20 cellular contexts compared by ENCODE assay signal in the genomic region with DNA sequence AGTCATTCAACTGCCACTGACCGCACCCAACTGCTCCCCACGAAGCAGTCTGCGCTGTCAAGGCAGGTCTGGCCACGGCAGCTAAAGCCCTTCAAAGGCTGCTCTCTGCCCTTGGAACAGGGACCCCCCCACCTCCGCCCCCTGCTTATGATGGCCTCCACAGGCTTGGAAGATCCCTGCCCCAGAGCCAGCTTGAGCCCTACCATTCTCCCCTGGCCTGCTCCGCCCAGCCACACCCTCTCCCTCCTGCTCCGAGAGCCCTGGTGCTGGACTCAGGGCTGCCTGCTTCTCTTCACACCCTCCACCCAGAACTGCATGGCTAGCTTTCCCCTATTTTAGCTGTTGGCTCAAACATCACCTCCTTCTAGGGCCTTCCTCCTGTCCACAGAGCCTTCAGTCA. TPM values are rescaled to one million over a fixed set of nuclear protein-coding genes. Genes with fewer than 3 reads are reported as not detected.
DNase-seq lines count a peak whose midpoint lies in the region; ATAC-seq, FAIRE-seq and TF ChIP-seq lines count a peak whose summit lies in the region.
"Had no signal": no experiment of that assay in that cellular context is flagged by ENCODE, and none has a peak within 500 bp of the region (broad histone marks: within the 10 kb centered on the region; RNA-seq: fewer than 3 reads in every experiment).

No MANE protein-coding gene starts in this region.

- H2BK12ac ChIP-seq in neuronal stem cell (ENCODE audit: low read length) = no peak overlapping the region

- no peak overlapping the region for H3K4me2 ChIP-seq in neuronal stem cell (ENCODE audit: insufficient read depth, low read length, poor library complexity, severe bottlenecking)
- H3K4me2 ChIP-seq: PC-9 had no signal

- no peak overlapping the region for H2BK15ac ChIP-seq in neuronal stem cell (ENCODE audit: low read length)

- H3K9ac ChIP-seq in neuronal stem cell (ENCODE audit: low read depth, low read length, poor library complexity) = no peak overlapping the region
- H3K9ac ChIP-seq in kidney (ENCODE audit: low read length in 2 of 2) = no peak overlapping the region

- H3K27ac ChIP-seq in esophagus (ENCODE audit: low read depth in 2 of 2, low read length in 1 of 2) (peak overlapping the region; percentile 78 to 91), neuronal stem cell (replicated peaks; ENCODE audit: low read length) (no peak overlapping the region), kidney (ENCODE audit: low read depth in 2 of 2, low read length in 2 of 2) (no peak overlapping the region)
- H3K27ac ChIP-seq: PC-9, SJCRH30 had no signal

- H3K23ac ChIP-seq in neuronal stem cell (ENCODE audit: low read depth, low read length, poor library complexity) = peak overlapping the region; percentile 38

- no peak for ATAC-seq in activated T-helper 17 cell treated with anti-CD3 and anti-CD28 coated beads, Interleukin-2, amount 50 U/mL, for 72 hours (replicated peaks)
- ATAC-seq: GM12878 had no signal

- H4K91ac ChIP-seq in neuronal stem cell (ENCODE audit: low read depth, low read length, poor library complexity) = no peak overlapping the region

- H3K4me3 ChIP-seq in H7 (ENCODE audit: insufficient read depth, low read depth, low read length) = no peak overlapping the region
- peak overlapping the region in 1 of 2 donors; percentile 10 for H3K4me3 ChIP-seq in esophagus (ENCODE audit: low read depth in 1 of 2, low read length in 2 of 2)
- no peak overlapping the region for H3K4me3 ChIP-seq in neuronal stem cell (ENCODE audit: low read length in 2 of 2)
- H3K4me3 ChIP-seq in kidney (ENCODE audit: low read length in 2 of 2) = no peak overlapping the region
- H3K4me3 ChIP-seq: GM12878, PC-9, SJCRH30 had no signal

- no peaks in the 10 kb centered on the region for H3K36me3 ChIP-seq in H7 (replicated peaks; ENCODE audit: control insufficient read depth, insufficient read depth, low read length)
- H3K36me3 ChIP-seq in esophagus (ENCODE audit: control insufficient read depth in 2 of 2, insufficient read depth in 2 of 2, low read length in 1 of 2) = peaks cover 6 to 12% of the 10 kb centered on the region in 2 donors
- peaks cover 6 to 7% of the 10 kb centered on the region in 2 donors for H3K36me3 ChIP-seq in neuronal stem cell (replicated peaks in 1 of 2; ENCODE audit: control insufficient read depth in 2 of 2, insufficient read depth in 2 of 2, low read length in 2 of 2)
- H3K36me3 ChIP-seq in kidney (ENCODE audit: control insufficient read depth in 1 of 2, insufficient read depth in 2 of 2, low read length in 2 of 2) = peaks cover 6 to 18% of the 10 kb centered on the region in 2 donors
- H3K36me3 ChIP-seq: SJCRH30 had no signal

- no peak for FAIRE-seq in kidney (lab: Jason Lieb, UNC)
- FAIRE-seq: A204.1, GM12878 had no signal

- H3K4me1 ChIP-seq in esophagus (ENCODE audit: control insufficient read depth in 2 of 2, insufficient read depth in 2 of 2, low read length in 1 of 2) (peaks cover 3 to 28% of the 10 kb centered on the region in 2 donors), neuronal stem cell (ENCODE audit: control insufficient read depth in 2 of 2, insufficient read depth in 1 of 2, low read depth in 1 of 2, low read length in 2 of 2) (no peaks in the 10 kb centered on the region), kidney (ENCODE audit: control insufficient read depth in 1 of 2, insufficient read depth in 1 of 2, low read depth in 1 of 2, low read length in 2 of 2) (no peaks in the 10 kb centered on the region)
- H3K4me1 ChIP-seq: BE2C had no signal

- H3K27me3 ChIP-seq in H7 (ENCODE audit: control insufficient read depth, insufficient read depth, low read length) = no peaks in the 10 kb centered on the region
- no peaks in the 10 kb centered on the region for H3K27me3 ChIP-seq in esophagus (ENCODE audit: control insufficient read depth in 1 of 2, insufficient read depth in 2 of 2, low read length in 2 of 2)
- no peaks in the 10 kb centered on the region for H3K27me3 ChIP-seq in neuronal stem cell (ENCODE audit: control insufficient read depth in 3 of 3, insufficient read depth in 3 of 3, low read depth in 1 of 3, low read length in 3 of 3)
- H3K27me3 ChIP-seq: BE2C, SJCRH30 had no signal

- TF ChIP-seq CTCF in kidney (IDR thresholded peaks at IDR 0.05; ENCODE audit: borderline replicate concordance, extremely low read depth, insufficient read depth) = no peak

- intact Hi-C loops in kidney (cut with DNase I) = no loop called here

- H3K27me3 Mint-ChIP-seq in activated T-helper 17 cell treated with anti-CD3 and anti-CD28 coated beads, Interleukin-2, amount 50 U/mL, for 72 hours = no peaks in the 10 kb centered on the region
- H3K27me3 Mint-ChIP-seq: CD4-positive, CD25-positive, alpha-beta regulatory T cell had no signal

- no peaks in the 10 kb centered on the region for H3K9me3 Mint-ChIP-seq in activated T-helper 17 cell treated with anti-CD3 and anti-CD28 coated beads, Interleukin-2, amount 50 U/mL, for 72 hours
- H3K9me3 Mint-ChIP-seq: CD4-positive, CD25-positive, alpha-beta regulatory T cell had no signal

- H3K4me1 Mint-ChIP-seq in activated T-helper 17 cell treated with anti-CD3 and anti-CD28 coated beads, Interleukin-2, amount 50 U/mL, for 72 hours = peaks cover 20% of the 10 kb centered on the region

- no peak overlapping the region for H4K8ac ChIP-seq in neuronal stem cell (ENCODE audit: low read depth, low read length)

- H2BK120ac ChIP-seq in neuronal stem cell (ENCODE audit: low read depth, low read length) = no peak overlapping the region

- peaks cover 35% of the 10 kb centered on the region for H3K36me3 Mint-ChIP-seq in activated T-helper 17 cell treated with anti-CD3 and anti-CD28 coated beads, Interleukin-2, amount 50 U/mL, for 72 hours (ENCODE audit: low read depth)

- H3K79me1 ChIP-seq in neuronal stem cell (ENCODE audit: low read depth, low read length) = no peaks in the 10 kb centered on the region

- no peak overlapping the region for H2AK5ac ChIP-seq in neuronal stem cell (ENCODE audit: low read depth, low read length)

- no peak overlapping the region for H3K18ac ChIP-seq in neuronal stem cell (ENCODE audit: low read length)

- no peak overlapping the region for H3K4ac ChIP-seq in neuronal stem cell (ENCODE audit: low read length)

- H2AFZ ChIP-seq in neuronal stem cell (ENCODE audit: low read length) = no peak overlapping the region
- H2AFZ ChIP-seq: PC-9 had no signal

- no peak overlapping the region for H2BK5ac ChIP-seq in neuronal stem cell (ENCODE audit: low read length)

- 75 to 85% methylated on average over 7 of the region's 7 CpGs for WGBS in esophagus, 2 donors
- WGBS in neuronal stem cell (ENCODE audit: extremely low coverage in 2 of 2, insufficient read length in 2 of 2, insufficient replicate concordance in 1 of 2), 2 donors = no CpG with 5 or more reads among the region's 7 CpGs

- peak; percentile 33 for DNase-seq in H7
- no peak for DNase-seq in neuronal stem cell (ENCODE audit: low spot score)
- DNase-seq in SIG-M5 treated with dmso at 0.1 percent for 504 hours (lab: John Stamatoyannopoulos, UW; ENCODE audit: unreplicated experiment) = no peak
- no peak for DNase-seq in GM19238 (ENCODE audit: insufficient read length, low spot score)
- no peak for DNase-seq in kidney
- DNase-seq: BE2C; CD4-positive, CD25-positive, alpha-beta regulatory T cell; COR-L47; EL; NCI-H1417 treated with DMSO at 0.1 percent for 48 hours; NCI-H1930; NCI-H345; NCI-H524 treated with DMSO at 0.1 percent for 48 hours; PC-9; SJCRH30 had no signal

- peak overlapping the region; percentile 13 for H3K14ac ChIP-seq in neuronal stem cell (ENCODE audit: low read length)

- H3K4me3 Mint-ChIP-seq in activated T-helper 17 cell treated with anti-CD3 and anti-CD28 coated beads, Interleukin-2, amount 50 U/mL, for 72 hours = no peak overlapping the region
- H3K4me3 Mint-ChIP-seq: CD4-positive, CD25-positive, alpha-beta regulatory T cell had no signal

- peak overlapping the region; percentile 39 for H3K27ac Mint-ChIP-seq in activated T-helper 17 cell treated with anti-CD3 and anti-CD28 coated beads, Interleukin-2, amount 50 U/mL, for 72 hours
- H3K27ac Mint-ChIP-seq: CD4-positive, CD25-positive, alpha-beta regulatory T cell had no signal

- H3K9me3 ChIP-seq in esophagus (ENCODE audit: control insufficient read depth in 2 of 2, insufficient read depth in 1 of 2, low read depth in 1 of 2, low read length in 1 of 2) (no peaks in the 10 kb centered on the region), neuronal stem cell (replicated peaks in 1 of 2; ENCODE audit: control insufficient read depth in 2 of 2, insufficient read depth in 1 of 2, low read depth in 1 of 2, low read length in 2 of 2) (no peaks in the 10 kb centered on the region), kidney (ENCODE audit: control insufficient read depth in 1 of 2, low read length in 2 of 2) (no peaks in the 10 kb centered on the region)
- H3K9me3 ChIP-seq: BE2C, SJCRH30 had no signal

RNA-seq across cellular contexts. Expression of a gene that starts 19.0 kb away (rescaled TPM):
- total RNA-seq in H7 (2014; rRNA removed; shearing (Covaris generic)) = 35.6 and 38.5 TPM in 2 replicates
- total RNA-seq in activated T-helper 17 cell treated with anti-CD3 and anti-CD28 coated beads, Interleukin-2, amount 50 U/mL, for 72 hours = 10 to 100 TPM; 17.8 to 29.7 TPM
- polyA plus RNA-seq in esophagus (10 to 100 TPM; 20.3 to 31.2 TPM), kidney (ENCODE audit: insufficient read depth, low read depth, low replicate concordance) (47.7 TPM)
- polyA plus RNA-seq in neuronal stem cell (2013, experiment 1 of 2) = 23.3 TPM
- 23.0 TPM for polyA plus RNA-seq in neuronal stem cell (2013, experiment 2 of 2)
- total RNA-seq in kidney = 21.3 TPM

RNA-seq across cellular contexts. Expression of a gene that starts 19.3 kb away (rescaled TPM):
- total RNA-seq in H7 (2014; rRNA removed; shearing (Covaris generic)) = 108 and 170 TPM in 2 replicates
- total RNA-seq in activated T-helper 17 cell treated with anti-CD3 and anti-CD28 coated beads, Interleukin-2, amount 50 U/mL, for 72 hours = 100 to 1,000 TPM in 1 of 2 donors, 10 to 100 TPM in 1; 62.8 to 106 TPM
- polyA plus RNA-seq in esophagus = 100 to 1,000 TPM; 171 to 204 TPM
- polyA plus RNA-seq in neuronal stem cell (2013, experiment 1 of 2) = 169 TPM
- 171 TPM for polyA plus RNA-seq in neuronal stem cell (2013, experiment 2 of 2)
- 78.7 TPM for total RNA-seq in kidney
- 479 TPM for polyA plus RNA-seq in kidney (ENCODE audit: insufficient read depth, low read depth, low replicate concordance)

RNA-seq across cellular contexts. Expression of a gene that starts 28.0 kb away (rescaled TPM):
- total RNA-seq in H7 (2014; rRNA removed; shearing (Covaris generic)) = 0.11 TPM in 1 of 2 replicates, not detected in the other
- total RNA-seq in activated T-helper 17 cell treated with anti-CD3 and anti-CD28 coated beads, Interleukin-2, amount 50 U/mL, for 72 hours = under 1 TPM in 1 of 2 donors, not detected in 1; 0.09 TPM
- polyA plus RNA-seq in esophagus (under 1 TPM; 0.04 TPM), kidney (ENCODE audit: insufficient read depth, low read depth, low replicate concordance) (not detected)
- 0.04 TPM for polyA plus RNA-seq in neuronal stem cell (2013, experiment 1 of 2)
- polyA plus RNA-seq in neuronal stem cell (2013, experiment 2 of 2) = 0.04 TPM
- total RNA-seq in kidney = 0.06 TPM
- total RNA-seq: HT-29 had no signal

Comparison
In these comparisons a context has a peak if more than half of its experiments do, and no peak if none do; other contexts are left out.
1. H3K27ac ChIP-seq: peak in esophagus (2 of 2); none in neuronal stem cell (single experiment) and kidney (0 of 2).